Comparison of ENCODE assay signal across 14 cellular contexts in the genomic region with DNA sequence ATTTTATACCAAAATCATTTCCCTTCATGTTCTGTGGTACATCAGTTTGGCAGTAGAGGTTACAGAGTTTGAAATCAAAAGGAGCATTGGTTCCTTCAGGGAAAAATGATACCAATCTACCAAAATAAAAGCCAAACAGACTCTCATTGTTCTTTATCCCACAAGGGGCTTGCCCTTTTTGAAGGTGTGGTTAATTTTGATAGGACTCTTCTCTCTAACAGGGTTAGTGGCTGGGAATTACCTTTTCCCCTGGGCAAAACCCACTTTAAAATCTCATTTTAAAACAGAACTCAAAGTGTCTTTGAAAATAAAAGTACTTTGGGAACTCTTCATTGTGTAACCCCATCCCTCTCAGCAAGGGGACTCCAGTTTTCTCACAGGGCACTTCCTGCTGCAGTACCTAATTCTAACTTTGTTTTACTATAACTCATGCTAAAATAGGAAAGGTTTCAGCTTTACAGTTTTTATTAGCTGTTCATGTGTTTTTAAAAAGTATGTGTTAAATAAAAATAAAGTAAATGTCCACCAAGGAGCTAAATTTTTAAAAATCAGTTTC. TPM values are rescaled to one million over a fixed set of nuclear protein-coding genes. Genes with fewer than 3 reads are reported as not detected.
A peak's percentile ranks its signal among the peaks of the same experiment; 100 is the strongest.
DNase-seq lines count a peak whose midpoint lies in the region; ATAC-seq and TF ChIP-seq lines count a peak whose summit lies in the region.
"Had no signal": no experiment of that assay in that cellular context is flagged by ENCODE, and none has a peak within 500 bp of the region (broad histone marks: within the 10 kb centered on the region; RNA-seq: fewer than 3 reads in every experiment).

No MANE protein-coding gene starts in this region.

- intact Hi-C loops in breast epithelium (cut with DNase I; ENCODE audit: low total_unique reads) (loop anchor here (10.0 kb wide), 1 partner anchor 129 kb away; no protein-coding TSS in a partner anchor), sciatic nerve (cut with DNase I) (no loop called here)

- peak overlapping the region; percentile 42 to 68 for H3K27ac ChIP-seq in breast epithelium
- H3K27ac ChIP-seq: suprapubic skin had no signal

- no peaks in the 10 kb centered on the region for H3K36me3 ChIP-seq in breast epithelium
- H3K36me3 ChIP-seq: suprapubic skin had no signal

- no peaks in the 10 kb centered on the region for H3K9me3 ChIP-seq in breast epithelium
- H3K9me3 ChIP-seq: suprapubic skin had no signal

- peak overlapping the region in 2 of 3 donors; percentile 7 to 13 for H3K4me3 ChIP-seq in breast epithelium
- H3K4me3 ChIP-seq: suprapubic skin had no signal

- H3K27me3 ChIP-seq in breast epithelium: no peaks in the 10 kb centered on the region
- H3K27me3 ChIP-seq: suprapubic skin had no signal

- ATAC-seq in GM18861 (IDR thresholded peaks at IDR 0.05; ENCODE audit: unreplicated experiment) (peak; percentile 27), sciatic nerve (peak; percentile 56), GM18498 (IDR thresholded peaks at IDR 0.05; ENCODE audit: unreplicated experiment) (no peak)

- peak in 2 of 3 donors; percentile 22 to 23 for TF ChIP-seq CTCF in breast epithelium (IDR thresholded peaks at IDR 0.05)

- no peak for TF ChIP-seq POLR2A in breast epithelium (IDR thresholded peaks at IDR 0.05)

- DNase-seq in Kasumi-1 (lab: John Stamatoyannopoulos, UW) (peak; percentile 51 to 68), breast epithelium (ENCODE audit: low spot score in 2 of 2) (no peak), sciatic nerve (ENCODE audit: low spot score) (no peak), foreskin melanocyte (no peak), CD1c-positive myeloid dendritic cell (ENCODE audit: extremely low spot score) (no peak), NCI-H2107 treated with DMSO at 0.1 percent for 48 hours (lab: John Stamatoyannopoulos, UW; ENCODE audit: unreplicated experiment) (no peak)
- DNase-seq: activated CD4-positive, CD25-positive, alpha-beta regulatory T cell treated with anti-CD3 and anti-CD28 coated beads, Interleukin-2, amount 50 U/mL, for 72 hours; endodermal cell; KG1; NCI-H1930; SW 1271 had no signal

- H3K4me1 ChIP-seq in breast epithelium: peaks cover 0 to 14% of the 10 kb centered on the region in 2 donors

RNA-seq across cellular contexts. Expression of gene SMNDC1, which starts 30.6 kb away (rescaled TPM):
- total RNA-seq in breast epithelium (10 to 100 TPM; 11.5 to 16.0 (median 13.4) TPM), sciatic nerve (35.4 TPM)

Comparison
In these comparisons a context has a peak if more than half of its experiments do, and no peak if none do; other contexts are left out.
1. DNase-seq: peak in Kasumi-1 (2 of 2); none in breast epithelium (0 of 2), sciatic nerve (single experiment), foreskin melanocyte (single experiment), CD1c-positive myeloid dendritic cell (single experiment) and NCI-H2107 treated with DMSO at 0.1 percent for 48 hours (single experiment).